Comparison of ENCODE assay signal across 20 cellular contexts in genomic region chr14:70708717-70709570, GRCh38.
A peak's percentile ranks its signal among the peaks of the same experiment; 100 is the strongest.
DNase-seq lines count a peak whose midpoint lies in the region; ATAC-seq and TF ChIP-seq lines count a peak whose summit lies in the region.
"Had no signal": no experiment of that assay in that cellular context is flagged by ENCODE, and none has a peak within 500 bp of the region (broad histone marks: within the 10 kb centered on the region; RNA-seq: fewer than 3 reads in every experiment).

No MANE protein-coding gene starts in this region.

- intact Hi-C loops in ascending aorta (cut with DNase I) = no loop called here

- TF ChIP-seq CTCF in ascending aorta (IDR thresholded peaks at IDR 0.05) = no peak

- no peaks in the 10 kb centered on the region for H3K9me3 ChIP-seq in ascending aorta
- H3K9me3 ChIP-seq: adrenal gland, MG63, upper lobe of right lung had no signal

- H3K27me3 ChIP-seq in ascending aorta = no peaks in the 10 kb centered on the region
- H3K27me3 ChIP-seq: adrenal gland, MG63, upper lobe of right lung had no signal

- in situ Hi-C loops in KBM-7 (cut with MboI; ENCODE audit: low pct_unique_long_range_greater_than_20kb, low sequenced_read_pairs) = no loop called here

- no peaks in the 10 kb centered on the region for H3K36me3 ChIP-seq in ascending aorta
- H3K36me3 ChIP-seq: adrenal gland, MG63, upper lobe of right lung had no signal

- DNase-seq in ELF-1 (ENCODE audit: low read depth, low spot score) (peak; percentile 73), NCI-H1417 (lab: John Stamatoyannopoulos, UW) (peak; percentile 62 to 93 (median 76)), NCI-H510A (lab: John Stamatoyannopoulos, UW) (peak; percentile 13), iPS DF 19.7 (ENCODE audit: low read depth, low spot score) (peak; percentile 82), ascending aorta (ENCODE audit: low spot score in 2 of 2) (no peak), KBM-7 (no peak), iPS-NIHi11 (ENCODE audit: low spot score) (no peak)
- DNase-seq: activated CD4-positive, alpha-beta memory T cell treated with anti-CD3 and anti-CD28 coated beads, Interleukin-2, amount 10 ng/mL, durations not matched to agents 7 days and 5 days; activated CD4-positive, CD25-positive, alpha-beta regulatory T cell; activated gamma-delta T cell treated with Interleukin-2 at 50 U/mL for 16 hours; adrenal gland; head of caudate nucleus; MG63; NCI-H2171 treated with DMSO at 0.1 percent for 48 hours; stimulated activated CD4-positive, alpha-beta T cell treated with anti-CD3 and anti-CD28 coated beads, Interleukin-4, amount 100 ng/mL, for 1 hour; stimulated activated naive CD8-positive, alpha-beta T cell treated with anti-CD3 and anti-CD28 coated beads, Interleukin-15, Interleukin-2, amounts not matched to agents 100 U/mL and 50 U/mL, for 24 hours; T1000; upper lobe of right lung had no signal

- no peak for ATAC-seq in HG03025 (IDR thresholded peaks at IDR 0.05; ENCODE audit: low FRiP score, unreplicated experiment)
- ATAC-seq: stimulated activated naive CD8-positive, alpha-beta T cell treated with anti-CD3 and anti-CD28 coated beads, Interleukin-15, Interleukin-2, amounts not matched to agents 100 U/mL and 50 U/mL, for 24 hours had no signal

- H3K27ac ChIP-seq in ascending aorta = no peak overlapping the region
- H3K27ac ChIP-seq: adrenal gland, upper lobe of right lung had no signal

- H3K4me3 ChIP-seq in ascending aorta = no peak overlapping the region
- H3K4me3 ChIP-seq: adrenal gland, MG63, smooth muscle cell, upper lobe of right lung had no signal

- H3K4me1 ChIP-seq in ascending aorta = peaks cover 0 to 8% of the 10 kb centered on the region in 2 donors

Comparison
In these comparisons a context has a peak if more than half of its experiments do, and no peak if none do; other contexts are left out.
1. DNase-seq: peak in ELF-1 (single experiment), NCI-H1417 (3 of 3), NCI-H510A (single experiment) and iPS DF 19.7 (single experiment); none in ascending aorta (0 of 2), KBM-7 (single experiment) and iPS-NIHi11 (single experiment).